ENCODE assay signal across 24 cellular contexts in the genomic region with DNA sequence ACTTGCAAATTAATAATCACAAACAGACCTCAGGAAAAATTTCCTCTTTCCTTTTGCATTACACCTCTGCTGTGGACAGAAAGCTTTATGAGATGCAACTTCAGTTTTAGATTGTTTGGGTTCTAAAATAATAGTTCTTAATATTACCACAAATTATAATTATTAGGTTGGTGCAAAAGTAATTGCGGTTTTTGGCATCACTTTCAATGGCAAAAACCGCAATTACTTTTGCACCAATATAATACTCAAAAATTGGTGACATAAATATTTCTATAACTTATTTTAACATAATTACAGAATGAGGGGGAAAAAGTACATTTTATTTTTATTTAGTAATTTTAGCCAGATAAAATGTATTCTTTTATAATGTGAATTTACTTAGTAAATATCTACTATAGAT.
A peak's percentile ranks its signal among the peaks of the same experiment; 100 is the strongest.
DNase-seq lines count a peak whose midpoint lies in the region; ATAC-seq, FAIRE-seq and TF ChIP-seq lines count a peak whose summit lies in the region.
"Had no signal": no experiment of that assay in that cellular context is flagged by ENCODE, and none has a peak within 500 bp of the region (broad histone marks: within the 10 kb centered on the region; RNA-seq: fewer than 3 reads in every experiment).

No MANE protein-coding gene starts in this region.

- H2AFZ ChIP-seq in GM12878 (ENCODE audit: control insufficient read depth, low read depth, low read length), result no peak overlapping the region
- H2AFZ ChIP-seq: GM23248 had no signal

- no peak overlapping the region for H3K4me2 ChIP-seq in A549
- H3K4me2 ChIP-seq in GM12878 (ENCODE audit: control insufficient read depth, insufficient read depth), result no peak overlapping the region
- H3K4me2 ChIP-seq: BLaER1 treated with 17β-estradiol and CSF1 and Interleukin-3, amounts not matched to agents 10 nM and 100 nM had no signal

- TF ChIP-seq EP300 in A549 (IDR thresholded peaks at IDR 0.05), result no peak
- TF ChIP-seq EP300 in GM12878 (IDR thresholded peaks at IDR 0.05; ENCODE audit: borderline replicate concordance in 1 of 2, control insufficient read depth in 1 of 2, low read depth in 2 of 2, low read length in 2 of 2), result no peak

- TF ChIP-seq RAD21 in A549 (conservative IDR thresholded peaks at IDR 0.05 in 1 of 2, IDR thresholded peaks at IDR 0.05 in 1 of 2), result no peak
- TF ChIP-seq RAD21 in GM12878 (IDR thresholded peaks at IDR 0.05; ENCODE audit: insufficient read depth, low read depth, low read length), result no peak

- H3K9me3 ChIP-seq in A549 (no peaks in the 10 kb centered on the region), GM12878 (replicated peaks; ENCODE audit: control insufficient read depth, insufficient read depth, low read length) (no peaks in the 10 kb centered on the region), kidney (ENCODE audit: control insufficient read depth in 1 of 2, low read length in 2 of 2) (no peaks in the 10 kb centered on the region), left ventricle myocardium inferior (replicated peaks) (no peaks in the 10 kb centered on the region)
- H3K9me3 ChIP-seq: BE2C; BLaER1 treated with 17β-estradiol and CSF1 and Interleukin-3, amounts not matched to agents 10 nM and 100 nM had no signal

- WGBS in A549 (ENCODE audit: missing lambda C conversion rate), result 1% methylated on average over 2 of the region's 2 CpGs
- WGBS in GM12878 (ENCODE audit: insufficient coverage, insufficient replicate concordance, low lambda C conversion rate, missing lambda C conversion rate), result 41% methylated on average over 2 of the region's 2 CpGs

- in situ Hi-C loops in GM12878 (cut with MboI), result no loop called here

- H3K36me3 ChIP-seq in GM12878 (ENCODE audit: control insufficient read depth in 2 of 2, insufficient read depth in 2 of 2, low read length in 1 of 2) (no peaks in the 10 kb centered on the region), kidney (ENCODE audit: control insufficient read depth in 1 of 2, insufficient read depth in 2 of 2, low read length in 2 of 2) (no peaks in the 10 kb centered on the region), left ventricle myocardium inferior (no peaks in the 10 kb centered on the region)
- H3K36me3 ChIP-seq: BE2C; BLaER1 treated with 17β-estradiol and CSF1 and Interleukin-3, amounts not matched to agents 10 nM and 100 nM had no signal

- H4K20me1 ChIP-seq in GM12878 (ENCODE audit: control insufficient read depth, insufficient read depth), result no peaks in the 10 kb centered on the region
- H4K20me1 ChIP-seq: BLaER1 treated with 17β-estradiol and CSF1 and Interleukin-3, amounts not matched to agents 10 nM and 100 nM had no signal

- H3K4me1 ChIP-seq in A549, result no peaks in the 10 kb centered on the region
- H3K4me1 ChIP-seq in GM12878 (ENCODE audit: control insufficient read depth, insufficient read depth, low read length), result no peaks in the 10 kb centered on the region
- H3K4me1 ChIP-seq in kidney (ENCODE audit: control insufficient read depth in 1 of 2, insufficient read depth in 1 of 2, low read depth in 1 of 2, low read length in 2 of 2), result no peaks in the 10 kb centered on the region
- H3K4me1 ChIP-seq in left ventricle myocardium inferior, result no peaks in the 10 kb centered on the region
- H3K4me1 ChIP-seq: BE2C had no signal

- H3K79me2 ChIP-seq in GM12878 (ENCODE audit: control insufficient read depth, insufficient read depth, low read length), result no peaks in the 10 kb centered on the region

- intact Hi-C loops in GM12878 (cut with micrococcal nuclease; ENCODE audit: unreplicated experiment), result no loop called here
- intact Hi-C loops in kidney (cut with DNase I), result no loop called here
- intact Hi-C loops in left ventricle myocardium inferior (cut with micrococcal nuclease), result no loop called here

- no peak for TF ChIP-seq POLR2A in A549 (IDR thresholded peaks at IDR 0.05; ENCODE audit: low read length)
- TF ChIP-seq POLR2A in GM12878 (IDR thresholded peaks at IDR 0.05; ENCODE audit: low read depth, low read length), result no peak

- H3K4me3 ChIP-seq in A549 (no peak overlapping the region), GM12878 (no peak overlapping the region), kidney (ENCODE audit: low read length in 2 of 2) (no peak overlapping the region), left ventricle myocardium inferior (no peak overlapping the region)
- H3K4me3 ChIP-seq: BLaER1 treated with 17β-estradiol and CSF1 and Interleukin-3, amounts not matched to agents 10 nM and 100 nM; GM23248 had no signal

- no peak for DNase-seq in A549 (ENCODE audit: low read depth in 1 of 2, low spot score in 1 of 2)
- DNase-seq in HEK293T (ENCODE audit: extremely low spot score), result no peak
- DNase-seq in GM12878 (ENCODE audit: low read depth, low spot score), result no peak
- DNase-seq in kidney, result no peak
- DNase-seq in left ventricle myocardium inferior, result no peak
- no peak for DNase-seq in effector CD8-positive, alpha-beta T cell (lab: John Stamatoyannopoulos, UW)
- DNase-seq: ACHN; AML-193; BE2C; CD4-positive, alpha-beta T cell; CD8-positive, alpha-beta memory T cell; DMS 273 treated with DMSO at 0.1 percent for 48 hours; DMS79; EL; GF-D8; GM23248; H7; HCEC 1CT had no signal

- ATAC-seq in A549 (no peak), GM12878 (no peak), GM18498 (IDR thresholded peaks at IDR 0.05; ENCODE audit: unreplicated experiment) (no peak)

- H3K9ac ChIP-seq in GM12878 (ENCODE audit: control insufficient read depth, insufficient read depth, low read length), result no peak overlapping the region
- H3K9ac ChIP-seq in kidney (ENCODE audit: low read length in 2 of 2), result no peak overlapping the region
- H3K9ac ChIP-seq: BLaER1 treated with 17β-estradiol and CSF1 and Interleukin-3, amounts not matched to agents 10 nM and 100 nM; GM23248 had no signal

- BruUV-seq in GM12878 (replicated peaks; lab: Mats Ljungman, UMichigan), result no TSS peak

- FAIRE-seq in A549 (lab: Jason Lieb, UNC) (no peak), GM12878 (lab: Jason Lieb, UNC) (no peak), kidney (lab: Jason Lieb, UNC) (peak; percentile 57)
- FAIRE-seq: D721Med, GM12892, GM19239, H1 had no signal

- RAD21 ChIA-PET in GM12878 (lab: Charles Lee; ENCODE audit: unreplicated experiment), result no interaction called here

- H3K27me3 ChIP-seq in GM12878 (replicated peaks in 1 of 2; ENCODE audit: control insufficient read depth in 2 of 2, insufficient read depth in 2 of 2, low read length in 1 of 2) (no peaks in the 10 kb centered on the region), left ventricle myocardium inferior (ENCODE audit: low read depth) (no peaks in the 10 kb centered on the region)
- H3K27me3 ChIP-seq: BE2C; BLaER1 treated with 17β-estradiol and CSF1 and Interleukin-3, amounts not matched to agents 10 nM and 100 nM had no signal

- H3K27ac ChIP-seq in A549 (no peak overlapping the region), GM12878 (ENCODE audit: control insufficient read depth, insufficient read depth) (no peak overlapping the region), kidney (ENCODE audit: low read depth in 2 of 2, low read length in 2 of 2) (no peak overlapping the region), left ventricle myocardium inferior (replicated peaks) (no peak overlapping the region)
- H3K27ac ChIP-seq: BLaER1 treated with 17β-estradiol and CSF1 and Interleukin-3, amounts not matched to agents 10 nM and 100 nM; GM23248 had no signal

- TF ChIP-seq CTCF in A549 (IDR thresholded peaks at IDR 0.05), result no peak
- no peak for TF ChIP-seq CTCF in GM12878 (IDR thresholded peaks at IDR 0.05 in 2 of 3, conservative IDR thresholded peaks at IDR 0.05 in 1 of 3; ENCODE audit: control insufficient read depth in 2 of 3, extremely low read depth in 1 of 3, insufficient read depth in 1 of 3, low read depth in 3 of 3, low read length in 3 of 3)
- TF ChIP-seq CTCF in kidney (IDR thresholded peaks at IDR 0.05; ENCODE audit: borderline replicate concordance, extremely low read depth, insufficient read depth), result no peak
- TF ChIP-seq CTCF in left ventricle myocardium inferior (IDR thresholded peaks at IDR 0.05; ENCODE audit: borderline replicate concordance), result no peak

- CTCF ChIA-PET in A549 (lab: Yijun Ruan, JAX) (no interaction called here), HEK293T (lab: Yijun Ruan, JAX) (no interaction called here), GM12878 (lab: Yijun Ruan, JAX) (no interaction called here)

- POLR2A ChIA-PET in A549 (lab: Yijun Ruan, JAX), result no interaction called here
- POLR2A ChIA-PET in HEK293T (lab: Yijun Ruan, JAX), result no interaction called here
- POLR2A ChIA-PET in GM12878 (lab: Charles Lee), result no interaction called here

- SMC1A ChIA-PET in GM12878 (lab: Charles Lee; ENCODE audit: uncharacterized antibody, unreplicated experiment), result no interaction called here

TF ChIP-seq in HEK293T, 16 proteins besides CTCF, POLR2A, EP300 and RAD21:
- TF ChIP-seq FOXA1 (IDR thresholded peaks at IDR 0.05) (no peak), ELF4 (IDR thresholded peaks at IDR 0.05) (peak; percentile 71)

TF ChIP-seq in GM12878, 131 proteins besides CTCF, POLR2A, EP300 and RAD21:
- TF ChIP-seq, protein P1, sequence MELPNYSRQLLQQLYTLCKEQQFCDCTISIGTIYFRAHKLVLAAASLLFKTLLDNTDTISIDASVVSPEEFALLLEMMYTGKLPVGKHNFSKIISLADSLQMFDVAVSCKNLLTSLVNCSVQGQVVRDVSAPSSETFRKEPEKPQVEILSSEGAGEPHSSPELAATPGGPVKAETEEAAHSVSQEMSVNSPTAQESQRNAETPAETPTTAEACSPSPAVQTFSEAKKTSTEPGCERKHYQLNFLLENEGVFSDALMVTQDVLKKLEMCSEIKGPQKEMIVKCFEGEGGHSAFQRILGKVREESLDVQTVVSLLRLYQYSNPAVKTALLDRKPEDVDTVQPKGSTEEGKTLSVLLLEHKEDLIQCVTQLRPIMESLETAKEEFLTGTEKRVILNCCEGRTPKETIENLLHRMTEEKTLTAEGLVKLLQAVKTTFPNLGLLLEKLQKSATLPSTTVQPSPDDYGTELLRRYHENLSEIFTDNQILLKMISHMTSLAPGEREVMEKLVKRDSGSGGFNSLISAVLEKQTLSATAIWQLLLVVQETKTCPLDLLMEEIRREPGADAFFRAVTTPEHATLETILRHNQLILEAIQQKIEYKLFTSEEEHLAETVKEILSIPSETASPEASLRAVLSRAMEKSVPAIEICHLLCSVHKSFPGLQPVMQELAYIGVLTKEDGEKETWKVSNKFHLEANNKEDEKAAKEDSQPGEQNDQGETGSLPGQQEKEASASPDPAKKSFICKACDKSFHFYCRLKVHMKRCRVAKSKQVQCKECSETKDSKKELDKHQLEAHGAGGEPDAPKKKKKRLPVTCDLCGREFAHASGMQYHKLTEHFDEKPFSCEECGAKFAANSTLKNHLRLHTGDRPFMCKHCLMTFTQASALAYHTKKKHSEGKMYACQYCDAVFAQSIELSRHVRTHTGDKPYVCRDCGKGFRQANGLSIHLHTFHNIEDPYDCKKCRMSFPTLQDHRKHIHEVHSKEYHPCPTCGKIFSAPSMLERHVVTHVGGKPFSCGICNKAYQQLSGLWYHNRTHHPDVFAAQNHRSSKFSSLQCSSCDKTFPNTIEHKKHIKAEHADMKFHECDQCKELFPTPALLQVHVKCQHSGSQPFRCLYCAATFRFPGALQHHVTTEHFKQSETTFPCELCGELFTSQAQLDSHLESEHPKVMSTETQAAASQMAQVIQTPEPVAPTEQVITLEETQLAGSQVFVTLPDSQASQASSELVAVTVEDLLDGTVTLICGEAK (IDR thresholded peaks at IDR 0.05; ENCODE audit: borderline replicate concordance), result peak; percentile 66
- no peak for TF ChIP-seq MTA3 (IDR thresholded peaks at IDR 0.05; ENCODE audit: borderline replicate concordance, low read length)
